In genomic region chr14:95480887-95481226, GRCh38 we compare ENCODE assay signal across 12 cellular contexts. TPM values are rescaled to one million over a fixed set of nuclear protein-coding genes. Genes with fewer than 3 reads are reported as not detected.
DNase-seq lines count a peak whose midpoint lies in the region; ATAC-seq and TF ChIP-seq lines count a peak whose summit lies in the region.
"Had no signal": no experiment of that assay in that cellular context is flagged by ENCODE, and none has a peak within 500 bp of the region (broad histone marks: within the 10 kb centered on the region; RNA-seq: fewer than 3 reads in every experiment).

No MANE protein-coding gene starts in this region.

- no peaks in the 10 kb centered on the region for H3K27me3 ChIP-seq in gastrocnemius medialis

- H3K27ac ChIP-seq in gastrocnemius medialis: peak overlapping the region; percentile 41 to 73 (median 44)

- TF ChIP-seq CTCF in gastrocnemius medialis (IDR thresholded peaks at IDR 0.05 in 4 of 5, conservative IDR thresholded peaks at IDR 0.05 in 1 of 5): no peak

- ATAC-seq in HG02642 (IDR thresholded peaks at IDR 0.05; ENCODE audit: poor library complexity, unreplicated experiment) (peak; percentile 14), gastrocnemius medialis (no peak)

- intact Hi-C loops in dendritic cell treated with granulocyte-macrophage colony-stimulating factor and Interleukin-4, amounts not matched to agents 40 ng/mL and 50 ng/mL, for 4 days (cut with micrococcal nuclease): loop anchor here (5.0 kb wide), 1 partner anchor 46 kb away; no protein-coding TSS in a partner anchor
- intact Hi-C loops in gastrocnemius medialis (cut with DNase I; ENCODE audit: low total_unique reads): loop anchor here (5.0 kb wide), 1 partner anchor 36 kb away; the partner anchor contains the start of gene SYNE3

- H3K4me3 Mint-ChIP-seq in T-helper 1 cell treated with Interleukin-12 subunit alpha and Interleukin-12 subunit beta and Interleukin-4 antibody, amounts not matched to agents 30 μg/mL and 1 μg/mL, for 36 hours: no peak overlapping the region
- H3K4me3 Mint-ChIP-seq in dendritic cell treated with granulocyte-macrophage colony-stimulating factor and Interleukin-4, amounts not matched to agents 40 ng/mL and 50 ng/mL, for 4 days: no peak overlapping the region
- H3K4me3 Mint-ChIP-seq: brain; nephron; T-helper 2 cell treated with Interferon-gamma antibody and Interleukin-4, amounts not matched to agents 5 μg/mL and 100 μg/mL, for 36 hours had no signal

- no peak overlapping the region for H3K4me3 ChIP-seq in gastrocnemius medialis

- no peak for DNase-seq in T-helper 1 cell
- DNase-seq in gastrocnemius medialis: no peak
- DNase-seq in dedifferentiated amniotic fluid mesenchymal stem cell (ENCODE audit: extremely low spot score): no peak
- DNase-seq in central memory CD4-positive, alpha-beta T cell: no peak
- DNase-seq in stimulated activated CD4-positive, alpha-beta T cell treated with anti-CD3 and anti-CD28 coated beads, Interleukin-15, amount 100 ng/mL, for 24 hours: no peak
- DNase-seq: NCI-H1694 had no signal

- in situ Hi-C loops in gastrocnemius medialis (cut with MboI; ENCODE audit: low sequenced_read_pairs in 4 of 4): no loop called here

- H3K4me1 ChIP-seq in gastrocnemius medialis: peaks cover 19 to 20% of the 10 kb centered on the region in 2 donors

- H3K36me3 ChIP-seq in gastrocnemius medialis: no peaks in the 10 kb centered on the region

- peaks cover 34% of the 10 kb centered on the region for H3K4me1 Mint-ChIP-seq in T-helper 1 cell treated with Interleukin-12 subunit alpha and Interleukin-12 subunit beta and Interleukin-4 antibody, amounts not matched to agents 30 μg/mL and 1 μg/mL, for 36 hours (ENCODE audit: low read depth)
- peaks cover 57% of the 10 kb centered on the region for H3K4me1 Mint-ChIP-seq in dendritic cell treated with granulocyte-macrophage colony-stimulating factor and Interleukin-4, amounts not matched to agents 40 ng/mL and 50 ng/mL, for 4 days (ENCODE audit: low read depth)

- no peaks in the 10 kb centered on the region for H3K9me3 Mint-ChIP-seq in T-helper 1 cell treated with Interleukin-12 subunit alpha and Interleukin-12 subunit beta and Interleukin-4 antibody, amounts not matched to agents 30 μg/mL and 1 μg/mL, for 36 hours
- no peaks in the 10 kb centered on the region for H3K9me3 Mint-ChIP-seq in dendritic cell treated with granulocyte-macrophage colony-stimulating factor and Interleukin-4, amounts not matched to agents 40 ng/mL and 50 ng/mL, for 4 days
- H3K9me3 Mint-ChIP-seq: brain; nephron; T-helper 2 cell treated with Interferon-gamma antibody and Interleukin-4, amounts not matched to agents 5 μg/mL and 100 μg/mL, for 36 hours had no signal

- no peak for TF ChIP-seq POLR2A in gastrocnemius medialis (IDR thresholded peaks at IDR 0.05)

- H3K36me3 Mint-ChIP-seq in T-helper 1 cell treated with Interleukin-12 subunit alpha and Interleukin-12 subunit beta and Interleukin-4 antibody, amounts not matched to agents 30 μg/mL and 1 μg/mL, for 36 hours (ENCODE audit: low read depth): peaks cover 19% of the 10 kb centered on the region
- peaks cover 76% of the 10 kb centered on the region for H3K36me3 Mint-ChIP-seq in dendritic cell treated with granulocyte-macrophage colony-stimulating factor and Interleukin-4, amounts not matched to agents 40 ng/mL and 50 ng/mL, for 4 days (ENCODE audit: low read depth)
- H3K36me3 Mint-ChIP-seq: brain had no signal

- peak overlapping the region; percentile 79 for H3K27ac Mint-ChIP-seq in T-helper 1 cell treated with Interleukin-12 subunit alpha and Interleukin-12 subunit beta and Interleukin-4 antibody, amounts not matched to agents 30 μg/mL and 1 μg/mL, for 36 hours
- peak overlapping the region; percentile 71 for H3K27ac Mint-ChIP-seq in dendritic cell treated with granulocyte-macrophage colony-stimulating factor and Interleukin-4, amounts not matched to agents 40 ng/mL and 50 ng/mL, for 4 days
- H3K27ac Mint-ChIP-seq: nephron had no signal

- no peaks in the 10 kb centered on the region for H3K27me3 Mint-ChIP-seq in T-helper 1 cell treated with Interleukin-12 subunit alpha and Interleukin-12 subunit beta and Interleukin-4 antibody, amounts not matched to agents 30 μg/mL and 1 μg/mL, for 36 hours (ENCODE audit: low read depth)
- H3K27me3 Mint-ChIP-seq in dendritic cell treated with granulocyte-macrophage colony-stimulating factor and Interleukin-4, amounts not matched to agents 40 ng/mL and 50 ng/mL, for 4 days: no peaks in the 10 kb centered on the region

- no peaks in the 10 kb centered on the region for H3K9me3 ChIP-seq in gastrocnemius medialis

RNA-seq across cellular contexts. Expression of gene SYNE3, which starts 35.6 kb away (rescaled TPM):
- total RNA-seq in gastrocnemius medialis: 1 to 10 TPM; 4.7 to 7.1 (median 5.1) TPM

RNA-seq across cellular contexts. Expression of gene GLRX5, which starts 54.0 kb away (rescaled TPM):
- total RNA-seq in gastrocnemius medialis: 10 to 100 TPM; 28.0 to 83.2 (median 74.0) TPM
